1 cellular context compared by ENCODE assay signal in the genomic region with DNA sequence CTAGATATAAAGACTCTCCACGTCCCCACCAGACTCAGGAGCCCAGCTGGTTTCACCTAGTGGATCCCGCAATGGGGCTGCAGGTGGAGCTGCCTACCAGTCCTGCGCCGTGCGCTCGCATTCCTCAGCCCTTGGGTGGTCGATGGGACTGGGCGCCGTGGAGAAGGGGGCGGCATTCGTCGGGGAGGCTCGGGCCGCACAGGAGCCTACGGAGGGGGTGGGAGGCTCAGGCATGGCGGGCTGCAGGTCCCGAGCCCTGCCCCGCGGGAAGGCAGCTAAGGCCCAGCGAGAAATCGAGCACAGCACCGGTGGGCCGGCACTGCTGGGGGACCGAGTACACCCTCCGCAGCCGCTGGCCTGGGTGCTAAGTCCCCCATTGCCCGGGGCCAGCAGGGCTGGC. TPM values are rescaled to one million over a fixed set of nuclear protein-coding genes. Genes with fewer than 3 reads are reported as not detected.
"Had no signal": no experiment of that assay in that cellular context is flagged by ENCODE, and none has a peak within 500 bp of the region (broad histone marks: within the 10 kb centered on the region; RNA-seq: fewer than 3 reads in every experiment).

No MANE protein-coding gene starts in this region.

RNA-seq across cellular contexts. Expression of gene BMF, which starts 34.0 kb away (rescaled TPM):
- total RNA-seq: MCF 10A had no signal
